ENCODE assay signal across 18 cellular contexts in genomic region chr5:82440041-82440440, GRCh38.
"Had no signal": no experiment of that assay in that cellular context is flagged by ENCODE, and none has a peak within 500 bp of the region (broad histone marks: within the 10 kb centered on the region; RNA-seq: fewer than 3 reads in every experiment).

No MANE protein-coding gene starts in this region.

- H3K27me3 ChIP-seq: ascending aorta, right atrium auricular region had no signal

- H3K4me1 ChIP-seq: left ventricle myocardium inferior, right atrium auricular region had no signal

- H3K36me3 Mint-ChIP-seq: type B pancreatic cell had no signal

- H3K36me3 ChIP-seq: ascending aorta, left ventricle myocardium inferior, right atrium auricular region had no signal

- H3K9me3 ChIP-seq: ascending aorta, left ventricle myocardium inferior, mucosa of descending colon, right atrium auricular region had no signal

- H3K4me3 ChIP-seq: ascending aorta, left ventricle myocardium inferior, mucosa of descending colon, right atrium auricular region had no signal

- H3K4me3 Mint-ChIP-seq: naive thymus-derived CD4-positive, alpha-beta T cell; stimulated activated naive CD8-positive, alpha-beta T cell treated with anti-CD3 and anti-CD28 coated beads, Interleukin-15, Interleukin-2, amounts not matched to agents 100 ng/mL and 50 ng/mL, for 24 hours; type B pancreatic cell had no signal

- H3K27ac ChIP-seq: ascending aorta, epithelial cell of prostate, left ventricle myocardium inferior, right atrium auricular region, VCaP had no signal

- DNase-seq: activated CD4-positive, alpha-beta T cell treated with anti-CD3 and anti-CD28 coated beads for 1 hour; activated CD4-positive, alpha-beta T cell treated with anti-CD3 and anti-CD28 coated beads, Interleukin-2, amount 50 U/mL, for 4 hours; activated naive CD4-positive, alpha-beta T cell treated with Interleukin-2 at 50 U/mL for 16 hours; activated T-cell treated with anti-CD3 and anti-CD28 coated beads for 4 hours; foreskin fibroblast; hippocampal formation; left ventricle myocardium inferior; mucosa of descending colon; naive thymus-derived CD4-positive, alpha-beta T cell; nucleus accumbens; T-helper 1 cell; T1000 had no signal

- H3K27ac Mint-ChIP-seq: naive thymus-derived CD4-positive, alpha-beta T cell; stimulated activated naive CD8-positive, alpha-beta T cell treated with anti-CD3 and anti-CD28 coated beads, Interleukin-15, Interleukin-2, amounts not matched to agents 100 ng/mL and 50 ng/mL, for 24 hours; type B pancreatic cell had no signal

- ATAC-seq: mucosa of descending colon; naive thymus-derived CD4-positive, alpha-beta T cell had no signal

- H3K27me3 Mint-ChIP-seq: type B pancreatic cell had no signal
